In the genomic region with DNA sequence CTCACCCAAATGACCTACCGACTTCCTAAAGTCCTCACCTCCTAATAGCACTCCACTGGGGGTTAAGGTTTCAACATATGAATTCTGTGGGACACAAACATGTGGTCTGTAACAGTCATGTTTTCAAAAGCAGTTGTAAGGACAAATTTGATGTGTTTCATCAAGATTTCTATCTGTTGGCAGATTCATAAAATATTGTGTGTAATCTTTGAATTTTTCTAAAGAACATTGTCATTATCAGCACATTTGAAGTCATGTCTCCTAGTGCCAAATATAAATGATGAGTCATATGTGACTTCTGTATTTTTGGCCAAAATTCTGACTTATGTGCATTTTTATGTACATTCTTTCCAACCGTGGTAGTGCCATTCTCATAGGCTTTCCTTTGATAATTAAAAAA, we compare ENCODE assay signal across 1 cellular context.
TF ChIP-seq lines count a peak whose summit lies in the region.

No MANE protein-coding gene starts in this region.

TF ChIP-seq in IMR-90, 13 proteins besides CTCF, POLR2A, EP300 and RAD21:
- TF ChIP-seq MAFK (IDR thresholded peaks at IDR 0.05; ENCODE audit: low read depth, low read length): peak; percentile 66; the same call in 1 of the 2 replicates
- TF ChIP-seq NFE2L2 (IDR thresholded peaks at IDR 0.05; ENCODE audit: low read depth, low read length): peak; percentile 68
- no peak for TF ChIP-seq RCOR1 (IDR thresholded peaks at IDR 0.05; ENCODE audit: insufficient replicate concordance, low read length)
- TF ChIP-seq, protein P1, sequence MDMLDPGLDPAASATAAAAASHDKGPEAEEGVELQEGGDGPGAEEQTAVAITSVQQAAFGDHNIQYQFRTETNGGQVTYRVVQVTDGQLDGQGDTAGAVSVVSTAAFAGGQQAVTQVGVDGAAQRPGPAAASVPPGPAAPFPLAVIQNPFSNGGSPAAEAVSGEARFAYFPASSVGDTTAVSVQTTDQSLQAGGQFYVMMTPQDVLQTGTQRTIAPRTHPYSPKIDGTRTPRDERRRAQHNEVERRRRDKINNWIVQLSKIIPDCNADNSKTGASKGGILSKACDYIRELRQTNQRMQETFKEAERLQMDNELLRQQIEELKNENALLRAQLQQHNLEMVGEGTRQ (IDR thresholded peaks at IDR 0.05; ENCODE audit: low read depth, low read length): no peak
- peak; percentile 26; the same call in 1 of the 2 replicates for TF ChIP-seq FOS (IDR thresholded peaks at IDR 0.05; ENCODE audit: low read depth, low read length)
- TF ChIP-seq MAZ (IDR thresholded peaks at IDR 0.05; ENCODE audit: borderline replicate concordance, low read depth, low read length): no peak
